Comparison of ENCODE assay signal across 2 cellular contexts in genomic region chr16:86573646-86574508, GRCh38.
A peak's percentile ranks its signal among the peaks of the same experiment; 100 is the strongest.
TF ChIP-seq lines count a peak whose summit lies in the region.

No MANE protein-coding gene starts in this region.

TF ChIP-seq in GM23338, 12 proteins besides CTCF, POLR2A, EP300 and RAD21:
- TF ChIP-seq POLR2AphosphoS5 (IDR thresholded peaks at IDR 0.05; ENCODE audit: low read depth) (no peak), EZH2 (IDR thresholded peaks at IDR 0.05; ENCODE audit: low read depth, unreplicated experiment) (peak; percentile 47)

TF ChIP-seq in H1, 55 proteins besides CTCF, POLR2A, EP300 and RAD21:
- TF ChIP-seq BRCA1 (IDR thresholded peaks at IDR 0.05; ENCODE audit: low read depth, low read length) (no peak), TAF1 (IDR thresholded peaks at IDR 0.05; ENCODE audit: low read depth, low read length) (no peak), TAF7 (optimal IDR thresholded peaks at IDR 0.05; ENCODE audit: borderline replicate concordance, low read depth, low read length) (no peak), RNF2 (IDR thresholded peaks at IDR 0.05; ENCODE audit: borderline replicate concordance, low read depth, low read length, missing control alignments, poor library complexity, severe bottlenecking) (peak; percentile 53), E2F6 (IDR thresholded peaks at IDR 0.05) (no peak)
